Comparison of ENCODE assay signal across 24 cellular contexts in the genomic region with DNA sequence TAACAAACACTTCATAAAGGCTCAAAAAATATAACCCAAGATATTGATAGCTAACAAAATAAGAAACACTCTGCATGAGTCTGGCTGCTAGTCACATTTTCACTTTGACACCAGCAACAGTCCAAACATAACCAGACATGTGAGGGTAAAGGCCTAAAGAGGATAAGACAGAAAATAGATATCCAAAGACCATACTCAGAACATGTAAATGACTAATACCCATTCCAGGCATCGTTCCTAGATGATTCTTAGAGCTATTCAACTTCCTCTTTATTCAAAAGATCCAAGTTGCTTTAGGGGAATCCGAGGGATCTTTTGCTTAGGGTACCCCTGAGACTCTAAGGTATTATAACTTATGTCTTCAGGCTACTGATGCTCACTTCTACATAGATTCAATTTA. TPM values are rescaled to one million over a fixed set of nuclear protein-coding genes. Genes with fewer than 3 reads are reported as not detected.
A peak's percentile ranks its signal among the peaks of the same experiment; 100 is the strongest.
DNase-seq lines count a peak whose midpoint lies in the region; TF ChIP-seq lines count a peak whose summit lies in the region.
"Had no signal": no experiment of that assay in that cellular context is flagged by ENCODE, and none has a peak within 500 bp of the region (broad histone marks: within the 10 kb centered on the region; RNA-seq: fewer than 3 reads in every experiment).

No MANE protein-coding gene starts in this region.

- H3K36me3 ChIP-seq in ACC112 (ENCODE audit: insufficient read depth, low read length) (no peaks in the 10 kb centered on the region), esophagus muscularis mucosa (no peaks in the 10 kb centered on the region), BE2C (no peaks in the 10 kb centered on the region)
- H3K36me3 ChIP-seq: gastrocnemius medialis, upper lobe of right lung had no signal

- WGBS in esophagus muscularis mucosa = 61% methylated on average over 2 of the region's 2 CpGs

- H2AFZ ChIP-seq in ACC112 (ENCODE audit: low read length, unreplicated experiment) = no peak overlapping the region

- H3K4me1 ChIP-seq in ACC112 (ENCODE audit: control insufficient read depth, insufficient read depth, low read length, unreplicated experiment) = peaks cover 15% of the 10 kb centered on the region
- peaks cover 14 to 29% (median 25%) of the 10 kb centered on the region in 4 donors for H3K4me1 ChIP-seq in esophagus muscularis mucosa
- H3K4me1 ChIP-seq in BE2C = no peaks in the 10 kb centered on the region
- H3K4me1 ChIP-seq: psoas muscle had no signal

- TF ChIP-seq EP300 in esophagus muscularis mucosa (IDR thresholded peaks at IDR 0.05) = no peak

- no peak for TF ChIP-seq POLR2A in esophagus muscularis mucosa (IDR thresholded peaks at IDR 0.05; ENCODE audit: low read depth)

- peak overlapping the region; percentile 46 for H3K27ac ChIP-seq in ACC112 (ENCODE audit: low read depth, low read length)
- H3K27ac ChIP-seq in esophagus muscularis mucosa (replicated peaks in 1 of 4) = no peak overlapping the region
- H3K27ac ChIP-seq: gastrocnemius medialis, psoas muscle, upper lobe of right lung had no signal

- DNase-seq in HS-27A (ENCODE audit: low read depth) (peak; percentile 41), astrocyte of the hippocampus (ENCODE audit: low read depth, low spot score) (peak; percentile 50), foreskin fibroblast (peak; percentile 44 to 74), posterior vena cava (ENCODE audit: low spot score) (no peak), esophagus muscularis mucosa (ENCODE audit: extremely low spot score) (no peak), GF-D8 (lab: John Stamatoyannopoulos, UW) (no peak), BE2C (no peak)
- DNase-seq: activated CD4-positive, alpha-beta T cell treated with anti-CD3 and anti-CD28 coated beads, Interleukin-2, amount 50 U/mL, for 48 hours; activated naive CD4-positive, alpha-beta T cell; activated T-cell treated with anti-CD3 and anti-CD28 coated beads, Interleukin-2, amount 50 U/mL, for 1 hour; CD4-positive, CD25-positive, alpha-beta regulatory T cell; endodermal cell; gastrocnemius medialis; mesenchymal stem cell; NCI-H1417 treated with DMSO at 0.1 percent for 48 hours; NCI-H2171 treated with DMSO at 0.1 percent for 48 hours; NCI-H774; psoas muscle; stimulated activated CD4-positive, alpha-beta T cell treated with anti-CD3 and anti-CD28 coated beads, Interleukin-4, amount 100 ng/mL, for 4 hours; T-helper 2 cell; upper lobe of right lung had no signal

- H3K79me2 ChIP-seq in ACC112 (ENCODE audit: control insufficient read depth, insufficient read depth, low read length, unreplicated experiment) = no peaks in the 10 kb centered on the region

- H3K9me3 ChIP-seq in esophagus muscularis mucosa = no peaks in the 10 kb centered on the region
- H3K9me3 ChIP-seq in BE2C = no peaks in the 10 kb centered on the region
- H3K9me3 ChIP-seq: gastrocnemius medialis, psoas muscle, upper lobe of right lung had no signal

- H3K27me3 ChIP-seq in ACC112 (ENCODE audit: insufficient read depth, low read length) (peaks cover 23% of the 10 kb centered on the region), esophagus muscularis mucosa (peaks cover 0 to 8% (median 0%) of the 10 kb centered on the region in 4 donors), BE2C (peaks cover 21% of the 10 kb centered on the region)

- TF ChIP-seq CTCF in foreskin fibroblast (IDR thresholded peaks at IDR 0.05; ENCODE audit: low read depth, low read length) (no peak), esophagus muscularis mucosa (IDR thresholded peaks at IDR 0.05) (no peak), BE2C (IDR thresholded peaks at IDR 0.05; ENCODE audit: low read depth, low read length) (no peak)

- intact Hi-C loops in posterior vena cava (cut with DNase I) = no loop called here
- intact Hi-C loops in esophagus muscularis mucosa (cut with DNase I) = no loop called here

- H3K4me3 ChIP-seq in ACC112 (ENCODE audit: low read depth, low read length) (no peak overlapping the region), foreskin fibroblast (ENCODE audit: low read depth in 1 of 2, low read length in 2 of 2) (no peak overlapping the region), esophagus muscularis mucosa (no peak overlapping the region), BE2C (ENCODE audit: low read depth, low read length) (no peak overlapping the region)
- H3K4me3 ChIP-seq: gastrocnemius medialis, psoas muscle, upper lobe of right lung had no signal

RNA-seq across cellular contexts. Expression of a gene that starts 5.1 kb away (rescaled TPM):
- total RNA-seq in posterior vena cava (under 1 TPM; 0.19 to 0.38 TPM), esophagus muscularis mucosa (1 to 10 TPM; 3.7 to 5.3 (median 4.4) TPM)
- 0.20 TPM for polyA plus RNA-seq in BE2C (2012; ENCODE audit: insufficient read depth, insufficient read length, low read depth)
- total RNA-seq: natural killer cell treated with Interleukin-12 subunit alpha and Interleukin-12 subunit beta and Interleukin-15 and Interleukin-18, amount 100 ng/mL, for 72 hours; SK-MEL-5 had no signal
- polyA plus RNA-seq: CD4-positive, CD25-positive, alpha-beta regulatory T cell had no signal

Comparison
In these comparisons a context has a peak if more than half of its experiments do, and no peak if none do; other contexts are left out.
1. DNase-seq: peak in HS-27A (single experiment), astrocyte of the hippocampus (single experiment) and foreskin fibroblast (2 of 2); none in posterior vena cava (single experiment), esophagus muscularis mucosa (single experiment), GF-D8 (single experiment) and BE2C (single experiment).